Comparison of ENCODE assay signal across 8 cellular contexts in the genomic region with DNA sequence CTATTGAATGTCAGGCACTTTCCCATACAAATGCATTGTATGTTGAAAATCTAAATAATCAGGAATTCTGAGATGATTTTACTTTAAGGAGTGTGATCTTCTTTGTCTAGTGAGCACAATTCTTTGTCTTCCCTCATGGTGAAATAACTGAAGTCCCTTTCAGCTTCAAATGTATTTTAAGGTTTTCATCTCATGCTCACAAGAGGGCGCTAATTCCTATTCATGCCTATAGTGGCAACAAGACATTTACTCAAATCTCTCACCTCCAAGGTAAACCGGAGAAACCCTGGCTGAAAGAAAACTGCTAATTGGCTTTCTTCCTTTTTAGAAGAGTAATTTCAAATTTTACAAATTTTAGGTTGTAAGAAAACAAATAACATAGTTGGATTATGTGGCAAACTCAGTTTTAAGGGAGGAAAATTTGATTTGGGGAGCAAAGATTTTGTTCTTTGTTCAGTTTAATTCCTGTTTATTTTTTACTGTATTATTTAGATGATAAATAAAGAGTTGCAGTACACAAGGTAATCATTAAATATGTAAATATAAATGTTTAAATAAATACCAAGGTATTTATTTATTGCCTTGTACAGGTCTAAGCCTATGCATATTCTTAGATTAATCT.
A peak's percentile ranks its signal among the peaks of the same experiment; 100 is the strongest.
DNase-seq lines count a peak whose midpoint lies in the region; ATAC-seq, FAIRE-seq and TF ChIP-seq lines count a peak whose summit lies in the region.

No MANE protein-coding gene starts in this region.

- H3K18ac ChIP-seq in H1 (ENCODE audit: extremely low read depth, low read length) = no peak overlapping the region

- peak; percentile 60 for FAIRE-seq in H1 (lab: Jason Lieb, UNC)

- BruUV-seq in PC-3 (replicated peaks; lab: Mats Ljungman, UMichigan) = no TSS peak

- no peak overlapping the region for H4K8ac ChIP-seq in H1 (ENCODE audit: extremely low read depth, insufficient read depth, low read length)

- no peak overlapping the region for H3K27ac Mint-ChIP-seq in nephron

- peak; percentile 53 to 75 for DNase-seq in AML-193 (lab: John Stamatoyannopoulos, UW)
- peak; percentile 62 for DNase-seq in LoVo (ENCODE audit: low spot score)
- DNase-seq in PC-3 = peak; percentile 61
- DNase-seq in H1 (ENCODE audit: low read depth in 1 of 2, low spot score in 2 of 2) = no peak
- no peak for DNase-seq in activated T-cell treated with anti-CD3 and anti-CD28 coated beads for 4 hours
- no peak for DNase-seq in stimulated activated CD4-positive, alpha-beta T cell treated with anti-CD3 and anti-CD28 coated beads, Interleukin-15, amount 100 ng/mL, for 24 hours

- no peak overlapping the region for H3K4me2 ChIP-seq in PC-3 (ENCODE audit: low read length)
- H3K4me2 ChIP-seq in H1 (ENCODE audit: insufficient read depth in 1 of 2, low read depth in 2 of 2, low read length in 2 of 2) = no peak overlapping the region

- H3K9me3 Mint-ChIP-seq in nephron = peaks cover 7% of the 10 kb centered on the region

- H2AFZ ChIP-seq in PC-3 (ENCODE audit: low read length) (no peak overlapping the region), H1 (ENCODE audit: low read length) (no peak overlapping the region)

- H2BK15ac ChIP-seq in H1 (ENCODE audit: low read length) = no peak overlapping the region

- peak; percentile 71 to 78 for TF ChIP-seq RAD21 in H1 (IDR thresholded peaks at IDR 0.05 in 1 of 2, conservative IDR thresholded peaks at IDR 0.05 in 1 of 2; ENCODE audit: low read depth in 2 of 2, low read length in 2 of 2)

- H3K4me1 ChIP-seq in PC-3 (ENCODE audit: insufficient read depth, low read length) = no peaks in the 10 kb centered on the region
- H3K4me1 ChIP-seq in H1 (replicated peaks in 1 of 4; ENCODE audit: control insufficient read depth in 3 of 4, insufficient read depth in 4 of 4, low read length in 3 of 4) = 0 out of 7 replicates have a peak, but pooled peaks cover 0 to 3% (median 0%) of the 10 kb centered on the region in 4 experiments

- H2BK20ac ChIP-seq in H1 (ENCODE audit: low read length) = no peak overlapping the region

- H3K27me3 ChIP-seq in PC-3 (ENCODE audit: low read length) = no peaks in the 10 kb centered on the region
- no peaks in the 10 kb centered on the region for H3K27me3 ChIP-seq in H1 (replicated peaks in 1 of 4; ENCODE audit: control insufficient read depth in 3 of 4, extremely low read depth in 1 of 4, insufficient read depth in 3 of 4, low read length in 3 of 4)

- H3K27ac ChIP-seq in PC-3 (ENCODE audit: low read length) (no peak overlapping the region), H1 (ENCODE audit: low read depth, low read length) (no peak overlapping the region)

- H3K27me3 Mint-ChIP-seq in nephron (ENCODE audit: low read depth) = no peaks in the 10 kb centered on the region

- POLR2A ChIA-PET in PC-3 (lab: Charles Lee; ENCODE audit: unreplicated experiment) = no interaction called here
- POLR2A ChIA-PET in H1 (lab: Charles Lee; ENCODE audit: partially characterized antibody) = interaction anchor here (0.6 kb wide), 1 partner anchor 16 kb away, joined by 3 read pairs; no protein-coding TSS in a partner anchor

- H3K9me3 ChIP-seq in PC-3 (ENCODE audit: low read length) (no peaks in the 10 kb centered on the region), H1 (ENCODE audit: insufficient read depth in 2 of 2, low read depth in 1 of 2, low read length in 1 of 2) (peaks cover 9 to 11% of the 10 kb centered on the region in 2 experiments)

- no peak for TF ChIP-seq POLR2A in H1 (IDR thresholded peaks at IDR 0.05; ENCODE audit: control extremely low read depth in 1 of 2, low read depth in 2 of 2, low read length in 2 of 2)

- TF ChIP-seq CTCF in PC-3 (conservative IDR thresholded peaks at IDR 0.05; ENCODE audit: low read depth, low read length) = peak; percentile 75
- TF ChIP-seq CTCF in H1 (IDR thresholded peaks at IDR 0.05; ENCODE audit: control extremely low read depth in 1 of 3, insufficient read depth in 1 of 3, low read depth in 1 of 3, low read length in 3 of 3) = peak in 2 of 3 experiments; percentile 62 to 76; a peak in 3 of 4 replicates
- TF ChIP-seq CTCF in nephron (IDR thresholded peaks at IDR 0.05; ENCODE audit: unreplicated experiment in 3 of 3) = peak; percentile 68 to 78 (median 71)

- H3K79me2 ChIP-seq in PC-3 (ENCODE audit: low read length) = no peaks in the 10 kb centered on the region
- no peaks in the 10 kb centered on the region for H3K79me2 ChIP-seq in H1 (ENCODE audit: control insufficient read depth in 1 of 2, insufficient read depth in 2 of 2, low read length in 2 of 2)

- no peak overlapping the region for H3K4me3 Mint-ChIP-seq in nephron

- H3F3A ChIP-seq in PC-3 (ENCODE audit: low read length, unreplicated experiment) = no peaks in the 10 kb centered on the region

- no peak overlapping the region for H3K4me3 ChIP-seq in PC-3 (ENCODE audit: low read length)
- no peak overlapping the region for H3K4me3 ChIP-seq in H1 (ENCODE audit: extremely low read depth in 1 of 4, insufficient read depth in 2 of 4, low read depth in 3 of 4, low read length in 4 of 4)

- H3K4ac ChIP-seq in H1 (replicated peaks; ENCODE audit: insufficient read length, low read depth, low read length) = no peak overlapping the region

- no peak overlapping the region for H3K9ac ChIP-seq in PC-3 (ENCODE audit: low read length)
- H3K9ac ChIP-seq in H1 (replicated peaks in 1 of 4; ENCODE audit: extremely low read depth in 1 of 4, low read depth in 3 of 4, low read length in 3 of 4) = no peak overlapping the region

- H3K36me3 ChIP-seq in PC-3 (ENCODE audit: low read depth, low read length) = no peaks in the 10 kb centered on the region
- no peaks in the 10 kb centered on the region; a peak in 1 of 8 replicates for H3K36me3 ChIP-seq in H1 (ENCODE audit: control insufficient read depth in 2 of 4, insufficient read depth in 4 of 4, low read length in 3 of 4)

- H3K9me2 ChIP-seq in PC-3 (replicated peaks; ENCODE audit: low read length) = no peaks in the 10 kb centered on the region

- no peaks in the 10 kb centered on the region for H3K4me1 Mint-ChIP-seq in nephron

- H2BK12ac ChIP-seq in H1 (ENCODE audit: low read depth, low read length) = no peak overlapping the region

- H3K79me1 ChIP-seq in H1 (ENCODE audit: low read depth, low read length) = no peaks in the 10 kb centered on the region

- CTCF ChIA-PET in PC-3 (lab: Charles Lee) = interaction anchor here (1.2 kb wide), 1 partner anchor 10 kb away, joined by 5 read pairs; no protein-coding TSS in a partner anchor
- CTCF ChIA-PET in H1 (lab: Charles Lee; ENCODE audit: partially characterized antibody) = interaction anchor here (0.6 to 4.9 kb wide), 24 partner anchors 10 to 663 kb away, joined by 3 to 32 read pairs (median 4); no protein-coding TSS in a partner anchor

- H4K20me1 ChIP-seq in PC-3 (ENCODE audit: low read length) = no peaks in the 10 kb centered on the region
- H4K20me1 ChIP-seq in H1 (replicated peaks in 1 of 2; ENCODE audit: control insufficient read depth in 1 of 2, insufficient read depth in 2 of 2, low read length in 2 of 2) = peaks cover 0 to 1% of the 10 kb centered on the region in 2 experiments

- no peak overlapping the region for H2BK5ac ChIP-seq in H1 (ENCODE audit: low read depth, low read length)

- 26% methylated on average over 2 of the region's 2 CpGs; no CpG with 5 or more reads in 1 of the 2 experiments for WGBS in H1 (ENCODE audit: extremely low coverage in 1 of 2, insufficient coverage in 1 of 2, insufficient read length in 1 of 2, insufficient replicate concordance in 2 of 2, low coverage in 1 of 2, low lambda C conversion rate in 2 of 2, missing lambda C conversion rate in 1 of 2), 2 experiments

- no peak overlapping the region for H4K91ac ChIP-seq in H1 (replicated peaks; ENCODE audit: insufficient read length, low read length)

- H3K56ac ChIP-seq in H1 (replicated peaks; ENCODE audit: insufficient read length, low read depth, low read length) = no peak overlapping the region

- ATAC-seq in GM18498 (IDR thresholded peaks at IDR 0.05; ENCODE audit: unreplicated experiment) (peak; percentile 57), PC-3 (no peak)

- no peak for TF ChIP-seq EP300 in H1 (IDR thresholded peaks at IDR 0.05; ENCODE audit: borderline replicate concordance in 1 of 2, low read depth in 2 of 2, low read length in 2 of 2)

- no peak overlapping the region for H4K5ac ChIP-seq in H1 (ENCODE audit: insufficient read length, low read depth, low read length)

- H3K14ac ChIP-seq in H1 (ENCODE audit: insufficient read length) = no peak overlapping the region

- no peak overlapping the region for H2AK5ac ChIP-seq in H1 (ENCODE audit: low read depth, low read length)

- no peak overlapping the region for H2BK120ac ChIP-seq in H1 (replicated peaks; ENCODE audit: low read depth, low read length)

- intact Hi-C loops in PC-3 (cut with micrococcal nuclease) = loop anchor here (1.0 to 5.0 kb wide), 2 partner anchors 288 to 576 kb away; no protein-coding TSS in a partner anchor

- H3K36me3 Mint-ChIP-seq in nephron (ENCODE audit: low read depth) = peaks cover 3% of the 10 kb centered on the region

- no peaks in the 10 kb centered on the region for H3K23me2 ChIP-seq in H1 (ENCODE audit: low read depth, low read length)

- no peak overlapping the region for H3K23ac ChIP-seq in H1 (ENCODE audit: insufficient read length)

TF ChIP-seq in H1, 55 proteins besides CTCF, POLR2A, EP300 and RAD21 (continues in another document):
- no peak for TF ChIP-seq CHD2 (IDR thresholded peaks at IDR 0.05; ENCODE audit: low read length)
- no peak for TF ChIP-seq TAF1 (IDR thresholded peaks at IDR 0.05; ENCODE audit: low read depth, low read length)
- TF ChIP-seq RFX5 (IDR thresholded peaks at IDR 0.05; ENCODE audit: borderline replicate concordance, low read depth, low read length) = no peak
- TF ChIP-seq BACH1 (IDR thresholded peaks at IDR 0.05; ENCODE audit: low read length) = no peak
- no peak for TF ChIP-seq MAFK (IDR thresholded peaks at IDR 0.05; ENCODE audit: low read depth, low read length)
- no peak for TF ChIP-seq TBP (IDR thresholded peaks at IDR 0.05; ENCODE audit: low read depth, low read length)
- TF ChIP-seq GABPA (IDR thresholded peaks at IDR 0.05; ENCODE audit: borderline replicate concordance, insufficient read depth, low read length) = no peak
- TF ChIP-seq PHF8 (conservative IDR thresholded peaks at IDR 0.05; ENCODE audit: low read depth, low read length) = no peak
- TF ChIP-seq BRCA1 (IDR thresholded peaks at IDR 0.05; ENCODE audit: low read depth, low read length) = no peak
- TF ChIP-seq KDM1A (IDR thresholded peaks at IDR 0.05; ENCODE audit: borderline replicate concordance, low read length) = no peak
- no peak for TF ChIP-seq SRF (IDR thresholded peaks at IDR 0.05; ENCODE audit: low read depth, low read length)
- no peak for TF ChIP-seq ASH2L (IDR thresholded peaks at IDR 0.05; ENCODE audit: low read length)
- no peak for TF ChIP-seq CHD1 (IDR thresholded peaks at IDR 0.05; ENCODE audit: low read depth, low read length)

Comparison
In these comparisons a context has a peak if more than half of its experiments do, and no peak if none do; other contexts are left out.
1. DNase-seq: peak in AML-193 (2 of 2), LoVo (single experiment) and PC-3 (single experiment); none in H1 (0 of 2), activated T-cell treated with anti-CD3 and anti-CD28 coated beads for 4 hours (single experiment) and stimulated activated CD4-positive, alpha-beta T cell treated with anti-CD3 and anti-CD28 coated beads, Interleukin-15, amount 100 ng/mL, for 24 hours (single experiment).
2. Peak in every context shown above with its lines, with median percentiles within 50 percentile points of each other: CTCF ChIP-seq.